In the genomic region with DNA sequence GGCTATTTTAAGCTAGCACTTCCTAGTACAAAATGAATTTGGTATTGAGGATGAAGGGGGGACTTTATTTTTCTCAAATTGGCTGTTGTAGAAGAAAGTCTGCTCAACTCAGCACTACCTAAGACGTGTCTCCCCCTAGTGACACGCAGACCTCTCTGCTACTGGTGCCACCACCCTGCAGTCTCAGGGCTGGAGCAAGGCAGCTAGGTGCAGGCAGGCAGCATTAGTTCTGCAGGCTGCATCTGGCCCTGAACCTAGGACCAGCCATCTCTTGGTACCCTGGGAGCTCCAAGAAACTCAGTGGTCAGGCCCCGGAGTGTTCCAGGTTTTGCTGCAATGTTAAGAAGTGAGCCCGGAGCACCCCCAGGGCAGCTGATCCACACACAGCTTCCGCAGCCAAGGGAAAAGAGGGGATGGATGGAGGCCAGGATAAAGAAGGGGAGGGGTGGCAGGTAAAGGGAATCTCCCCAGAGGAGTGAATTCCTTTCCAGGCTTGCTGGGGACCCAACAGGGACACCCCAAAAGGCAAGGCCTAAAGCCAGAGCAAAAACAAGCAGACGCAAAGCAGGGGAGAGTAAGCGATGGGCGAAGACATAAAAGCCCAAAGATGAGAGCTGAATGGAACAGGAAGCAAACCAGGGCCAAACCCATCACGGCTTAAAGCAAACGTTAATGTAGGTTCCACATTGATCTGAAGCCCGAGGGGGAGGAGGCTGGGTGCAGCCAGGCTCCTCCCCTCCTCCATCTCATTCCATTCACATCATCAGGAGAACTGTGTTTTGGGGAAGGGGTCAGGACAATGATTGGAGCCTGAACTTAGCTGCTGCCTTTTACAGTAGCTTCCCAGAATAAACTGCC, we compare ENCODE assay signal across 1 cellular context.
TF ChIP-seq lines count a peak whose summit lies in the region.

No MANE protein-coding gene starts in this region.

TF ChIP-seq in H1, 55 proteins besides CTCF, POLR2A, EP300 and RAD21 (continued from another document):
- no peak for TF ChIP-seq CHD7 (IDR thresholded peaks at IDR 0.05; ENCODE audit: insufficient replicate concordance, low read length)
- TF ChIP-seq E2F6 (IDR thresholded peaks at IDR 0.05) = no peak
- no peak for TF ChIP-seq KDM1A (IDR thresholded peaks at IDR 0.05; ENCODE audit: borderline replicate concordance, low read length)
- TF ChIP-seq SP1 (IDR thresholded peaks at IDR 0.05; ENCODE audit: low read depth, low read length) = no peak
- TF ChIP-seq GABPA (IDR thresholded peaks at IDR 0.05; ENCODE audit: borderline replicate concordance, insufficient read depth, low read length) = no peak
- no peak for TF ChIP-seq RFX5 (IDR thresholded peaks at IDR 0.05; ENCODE audit: borderline replicate concordance, low read depth, low read length)
- TF ChIP-seq FOSL1 (IDR thresholded peaks at IDR 0.05; ENCODE audit: insufficient read depth, low read depth, low read length) = no peak
- no peak for TF ChIP-seq JUND (IDR thresholded peaks at IDR 0.05; ENCODE audit: low read length)
- no peak for TF ChIP-seq SRF (IDR thresholded peaks at IDR 0.05; ENCODE audit: low read depth, low read length)
- no peak for TF ChIP-seq SAP30 (IDR thresholded peaks at IDR 0.05; ENCODE audit: insufficient read depth, insufficient replicate concordance, low read length)
- TF ChIP-seq PHF8 (conservative IDR thresholded peaks at IDR 0.05; ENCODE audit: low read depth, low read length) = no peak
- TF ChIP-seq CHD2 (IDR thresholded peaks at IDR 0.05; ENCODE audit: low read length) = no peak
- TF ChIP-seq CTBP2 (IDR thresholded peaks at IDR 0.05; ENCODE audit: borderline replicate concordance, insufficient read depth, insufficient read length, low read length) = no peak
- no peak for TF ChIP-seq KDM4A (IDR thresholded peaks at IDR 0.05; ENCODE audit: low read depth, low read length, severe bottlenecking)
- no peak for TF ChIP-seq BRCA1 (IDR thresholded peaks at IDR 0.05; ENCODE audit: low read depth, low read length)
- no peak for TF ChIP-seq BCL11A (IDR thresholded peaks at IDR 0.05; ENCODE audit: low read depth in 2 of 2, low read length in 2 of 2)
- TF ChIP-seq GTF2F1 (IDR thresholded peaks at IDR 0.05; ENCODE audit: borderline replicate concordance, low read depth, low read length) = no peak
